16 cellular contexts compared by ENCODE assay signal in genomic region chr12:92036061-92036620, GRCh38.
DNase-seq lines count a peak whose midpoint lies in the region; ATAC-seq, FAIRE-seq and TF ChIP-seq lines count a peak whose summit lies in the region.
"Had no signal": no experiment of that assay in that cellular context is flagged by ENCODE, and none has a peak within 500 bp of the region (broad histone marks: within the 10 kb centered on the region; RNA-seq: fewer than 3 reads in every experiment).

No MANE protein-coding gene starts in this region.

- H3K23me2 ChIP-seq in H1 (ENCODE audit: low read depth, low read length), result no peaks in the 10 kb centered on the region

- H3K79me2 ChIP-seq in OCI-LY7 (ENCODE audit: insufficient read depth, low read depth, low read length) (no peaks in the 10 kb centered on the region), H1 (ENCODE audit: control insufficient read depth in 1 of 2, insufficient read depth in 2 of 2, low read length in 2 of 2) (no peaks in the 10 kb centered on the region)

- intact Hi-C loops in OCI-LY7 (cut with micrococcal nuclease; ENCODE audit: unreplicated experiment), result loop anchor here (5.0 to 10.0 kb wide), 2 partner anchors 329 to 431 kb away; no protein-coding TSS in a partner anchor
- intact Hi-C loops in gastrocnemius medialis (cut with DNase I; ENCODE audit: low total_unique reads), result no loop called here

- POLR2A ChIA-PET in OCI-LY7 (lab: Charles Lee) (interaction anchor here (1.1 to 3.4 kb wide), 2 partner anchors 14 to 110 kb away, joined by 3 to 9 read pairs; partner anchors contain the start of gene BTG1), H1 (lab: Charles Lee; ENCODE audit: partially characterized antibody) (no interaction called here)

- H3K4me3 ChIP-seq in OCI-LY7 (ENCODE audit: low read depth, low read length, poor library complexity, severe bottlenecking), result no peak overlapping the region
- no peak overlapping the region for H3K4me3 ChIP-seq in H1 (ENCODE audit: extremely low read depth in 1 of 4, insufficient read depth in 2 of 4, low read depth in 3 of 4, low read length in 4 of 4)
- no peak overlapping the region for H3K4me3 ChIP-seq in gastrocnemius medialis

- no peak for DNase-seq in activated CD8-positive, alpha-beta memory T cell treated with anti-CD3 and anti-CD28 coated beads, Interleukin-2, amount 10 ng/mL, durations not matched to agents 7 days and 5 days
- no peak for DNase-seq in activated CD8-positive, alpha-beta memory T cell treated with anti-CD3 and anti-CD28 coated beads for 24 hours
- DNase-seq in OCI-LY7 (ENCODE audit: low spot score) (no peak), H1 (ENCODE audit: low read depth in 1 of 2, low spot score in 2 of 2) (no peak), gastrocnemius medialis (no peak), hypothalamus (lab: John Stamatoyannopoulos, UW) (no peak)
- no peak for DNase-seq in stimulated activated effector memory CD8-positive, alpha-beta T cell treated with anti-CD3 and anti-CD28 coated beads, Interleukin-12 subunit alpha, Interleukin-12 subunit beta, amount 100 ng/mL, for 72 hours (ENCODE audit: low spot score in 2 of 2)
- DNase-seq: ACHN; central memory CD4-positive, alpha-beta T cell; hippocampal formation; lower lobe of right lung; NCI-H1436 treated with DMSO at 0.1 percent for 48 hours; NCI-H524 treated with DMSO at 0.1 percent for 48 hours; stimulated activated CD4-positive, alpha-beta T cell treated with anti-CD3 and anti-CD28 coated beads, Interleukin-15, amount 100 ng/mL, for 24 hours had no signal

- TF ChIP-seq CTCF in OCI-LY7 (conservative IDR thresholded peaks at IDR 0.05; ENCODE audit: low read length), result no peak
- no peak for TF ChIP-seq CTCF in H1 (IDR thresholded peaks at IDR 0.05; ENCODE audit: control extremely low read depth in 1 of 3, insufficient read depth in 1 of 3, low read depth in 1 of 3, low read length in 3 of 3)
- no peak for TF ChIP-seq CTCF in gastrocnemius medialis (IDR thresholded peaks at IDR 0.05 in 4 of 5, conservative IDR thresholded peaks at IDR 0.05 in 1 of 5)

- no peak overlapping the region for H3K56ac ChIP-seq in H1 (replicated peaks; ENCODE audit: insufficient read length, low read depth, low read length)

- no peak for TF ChIP-seq RAD21 in H1 (IDR thresholded peaks at IDR 0.05 in 1 of 2, conservative IDR thresholded peaks at IDR 0.05 in 1 of 2; ENCODE audit: low read depth in 2 of 2, low read length in 2 of 2)

- H3K23ac ChIP-seq in H1 (ENCODE audit: insufficient read length), result no peak overlapping the region

- 0 out of 2 replicates have a peak overlapping the region, but pooled peaks have one; percentile 4 for H2BK20ac ChIP-seq in H1 (ENCODE audit: low read length)

- no peak overlapping the region for H3K9ac ChIP-seq in H1 (replicated peaks in 1 of 4; ENCODE audit: extremely low read depth in 1 of 4, low read depth in 3 of 4, low read length in 3 of 4)

- FAIRE-seq in H1 (lab: Jason Lieb, UNC), result no peak

- H3K36me3 Mint-ChIP-seq in activated CD8-positive, alpha-beta memory T cell treated with anti-CD3 and anti-CD28 coated beads, Interleukin-2, amount 10 ng/mL, durations not matched to agents 7 days and 5 days, result peaks cover 18% of the 10 kb centered on the region
- no peaks in the 10 kb centered on the region for H3K36me3 Mint-ChIP-seq in stimulated activated effector memory CD8-positive, alpha-beta T cell treated with anti-CD3 and anti-CD28 coated beads, Interleukin-12 subunit alpha, Interleukin-12 subunit beta, amount 100 ng/mL, for 72 hours

- no peak overlapping the region for H4K8ac ChIP-seq in H1 (ENCODE audit: extremely low read depth, insufficient read depth, low read length)

- H3K4me2 ChIP-seq in OCI-LY7 (ENCODE audit: low read length) (peak overlapping the region; percentile 83; the same call in 1 of the 2 replicates), H1 (ENCODE audit: insufficient read depth in 1 of 2, low read depth in 2 of 2, low read length in 2 of 2) (no peak overlapping the region)

- peak overlapping the region; percentile 93 for H3K27ac Mint-ChIP-seq in activated CD8-positive, alpha-beta memory T cell treated with anti-CD3 and anti-CD28 coated beads, Interleukin-2, amount 10 ng/mL, durations not matched to agents 7 days and 5 days
- H3K27ac Mint-ChIP-seq in stimulated activated effector memory CD8-positive, alpha-beta T cell treated with anti-CD3 and anti-CD28 coated beads, Interleukin-12 subunit alpha, Interleukin-12 subunit beta, amount 100 ng/mL, for 72 hours, result peak overlapping the region; percentile 99

- H3K4me1 Mint-ChIP-seq in activated CD8-positive, alpha-beta memory T cell treated with anti-CD3 and anti-CD28 coated beads, Interleukin-2, amount 10 ng/mL, durations not matched to agents 7 days and 5 days, result peaks cover 56% of the 10 kb centered on the region
- peaks cover 60% of the 10 kb centered on the region for H3K4me1 Mint-ChIP-seq in stimulated activated effector memory CD8-positive, alpha-beta T cell treated with anti-CD3 and anti-CD28 coated beads, Interleukin-12 subunit alpha, Interleukin-12 subunit beta, amount 100 ng/mL, for 72 hours

- H3K4me3 Mint-ChIP-seq in activated CD8-positive, alpha-beta memory T cell treated with anti-CD3 and anti-CD28 coated beads, Interleukin-2, amount 10 ng/mL, durations not matched to agents 7 days and 5 days, result peak overlapping the region; percentile 92
- peak overlapping the region; percentile 94 for H3K4me3 Mint-ChIP-seq in stimulated activated effector memory CD8-positive, alpha-beta T cell treated with anti-CD3 and anti-CD28 coated beads, Interleukin-12 subunit alpha, Interleukin-12 subunit beta, amount 100 ng/mL, for 72 hours

- H3K79me1 ChIP-seq in H1 (ENCODE audit: low read depth, low read length), result no peaks in the 10 kb centered on the region

- H4K20me1 ChIP-seq in OCI-LY7 (ENCODE audit: insufficient read depth, low read length), result no peaks in the 10 kb centered on the region
- no peaks in the 10 kb centered on the region for H4K20me1 ChIP-seq in H1 (replicated peaks in 1 of 2; ENCODE audit: control insufficient read depth in 1 of 2, insufficient read depth in 2 of 2, low read length in 2 of 2)

- H3K9me2 ChIP-seq in OCI-LY7 (ENCODE audit: insufficient read depth, low read length), result no peaks in the 10 kb centered on the region

- ATAC-seq in activated CD8-positive, alpha-beta memory T cell treated with anti-CD3 and anti-CD28 coated beads, Interleukin-2, amount 10 ng/mL, durations not matched to agents 7 days and 5 days, result no peak
- no peak for ATAC-seq in stimulated activated effector memory CD8-positive, alpha-beta T cell treated with anti-CD3 and anti-CD28 coated beads, Interleukin-12 subunit alpha, Interleukin-12 subunit beta, amount 100 ng/mL, for 72 hours
- ATAC-seq in GM21526 (IDR thresholded peaks at IDR 0.05; ENCODE audit: low FRiP score, unreplicated experiment) (no peak), gastrocnemius medialis (no peak)
- ATAC-seq: lower lobe of right lung, Right ventricle myocardium inferior had no signal

- H3K27me3 Mint-ChIP-seq in activated CD8-positive, alpha-beta memory T cell treated with anti-CD3 and anti-CD28 coated beads, Interleukin-2, amount 10 ng/mL, durations not matched to agents 7 days and 5 days, result no peaks in the 10 kb centered on the region

- in situ Hi-C loops in gastrocnemius medialis (cut with MboI; ENCODE audit: low sequenced_read_pairs in 4 of 4), result no loop called here

- WGBS in H1 (ENCODE audit: extremely low coverage in 1 of 2, insufficient coverage in 1 of 2, insufficient read length in 1 of 2, insufficient replicate concordance in 2 of 2, low coverage in 1 of 2, low lambda C conversion rate in 2 of 2, missing lambda C conversion rate in 1 of 2), 2 experiments, result 84% methylated on average over 7 of the region's 7 CpGs; no CpG with 5 or more reads in 1 of the 2 experiments

- H3K4me1 ChIP-seq in OCI-LY7 (ENCODE audit: insufficient read depth, low read length, poor library complexity, severe bottlenecking), result peaks cover 62% of the 10 kb centered on the region
- H3K4me1 ChIP-seq in H1 (replicated peaks in 1 of 4; ENCODE audit: control insufficient read depth in 3 of 4, insufficient read depth in 4 of 4, low read length in 3 of 4), result peaks cover 2 to 14% (median 12%) of the 10 kb centered on the region in 4 experiments; a peak in 6 of 7 replicates
- peaks cover 19 to 22% of the 10 kb centered on the region in 2 donors for H3K4me1 ChIP-seq in gastrocnemius medialis

- no peaks in the 10 kb centered on the region for H3K27me3 ChIP-seq in H1 (replicated peaks in 1 of 4; ENCODE audit: control insufficient read depth in 3 of 4, extremely low read depth in 1 of 4, insufficient read depth in 3 of 4, low read length in 3 of 4)
- no peaks in the 10 kb centered on the region for H3K27me3 ChIP-seq in gastrocnemius medialis

- no peak overlapping the region for H2BK15ac ChIP-seq in H1 (ENCODE audit: low read length)

- CTCF ChIA-PET in activated CD8-positive, alpha-beta memory T cell treated with anti-CD3 and anti-CD28 coated beads, Interleukin-2, amount 10 ng/mL, durations not matched to agents 7 days and 5 days (lab: Charles Lee), result no interaction called here
- CTCF ChIA-PET in OCI-LY7 (lab: Charles Lee; ENCODE audit: unreplicated experiment) (no interaction called here), H1 (lab: Charles Lee; ENCODE audit: partially characterized antibody) (interaction anchor here (0.6 to 1.2 kb wide), 3 partner anchors 78 to 307 kb away, joined by 3 read pairs; no protein-coding TSS in a partner anchor)

- H3K27ac ChIP-seq in OCI-LY7 (ENCODE audit: low read depth, low read length, poor library complexity, severe bottlenecking) (peak overlapping the region; percentile 64), H1 (ENCODE audit: low read depth, low read length) (no peak overlapping the region), gastrocnemius medialis (peak overlapping the region in 1 of 4 donors; percentile 58)

- H2AFZ ChIP-seq in OCI-LY7 (ENCODE audit: low read length), result no peak overlapping the region
- H2AFZ ChIP-seq in H1 (ENCODE audit: low read length), result no peak overlapping the region

- BruUV-seq in OCI-LY7 (replicated peaks; lab: Mats Ljungman, UMichigan), result no TSS peak

- H2BK120ac ChIP-seq in H1 (replicated peaks; ENCODE audit: low read depth, low read length), result no peak overlapping the region

- TF ChIP-seq POLR2A in H1 (IDR thresholded peaks at IDR 0.05; ENCODE audit: control extremely low read depth in 1 of 2, low read depth in 2 of 2, low read length in 2 of 2) (no peak), gastrocnemius medialis (IDR thresholded peaks at IDR 0.05) (no peak)

- no peak overlapping the region for H4K91ac ChIP-seq in H1 (replicated peaks; ENCODE audit: insufficient read length, low read length)

- peaks cover 7% of the 10 kb centered on the region for H3K9me3 Mint-ChIP-seq in activated CD8-positive, alpha-beta memory T cell treated with anti-CD3 and anti-CD28 coated beads, Interleukin-2, amount 10 ng/mL, durations not matched to agents 7 days and 5 days (ENCODE audit: low read depth)
- H3K9me3 Mint-ChIP-seq in stimulated activated effector memory CD8-positive, alpha-beta T cell treated with anti-CD3 and anti-CD28 coated beads, Interleukin-12 subunit alpha, Interleukin-12 subunit beta, amount 100 ng/mL, for 72 hours, result peaks cover 7% of the 10 kb centered on the region

- no peak overlapping the region for H3K18ac ChIP-seq in H1 (ENCODE audit: extremely low read depth, low read length)

- H3K9me3 ChIP-seq in OCI-LY7 (ENCODE audit: low read length) (no peaks in the 10 kb centered on the region), H1 (ENCODE audit: insufficient read depth in 2 of 2, low read depth in 1 of 2, low read length in 1 of 2) (no peaks in the 10 kb centered on the region), gastrocnemius medialis (no peaks in the 10 kb centered on the region)
- H3K9me3 ChIP-seq: lower lobe of right lung had no signal

- no peak overlapping the region for H2AK5ac ChIP-seq in H1 (ENCODE audit: low read depth, low read length)

- H2BK5ac ChIP-seq in H1 (ENCODE audit: low read depth, low read length), result no peak overlapping the region

- H2BK12ac ChIP-seq in H1 (ENCODE audit: low read depth, low read length), result no peak overlapping the region

- H3K14ac ChIP-seq in H1 (ENCODE audit: insufficient read length), result no peak overlapping the region

- TF ChIP-seq EP300 in H1 (IDR thresholded peaks at IDR 0.05; ENCODE audit: borderline replicate concordance in 1 of 2, low read depth in 2 of 2, low read length in 2 of 2), result no peak

- H4K5ac ChIP-seq in H1 (ENCODE audit: insufficient read length, low read depth, low read length), result no peak overlapping the region

- H3K36me3 ChIP-seq in OCI-LY7 (ENCODE audit: insufficient read depth, low read length) (no peaks in the 10 kb centered on the region), H1 (ENCODE audit: control insufficient read depth in 2 of 4, insufficient read depth in 4 of 4, low read length in 3 of 4) (no peaks in the 10 kb centered on the region), gastrocnemius medialis (no peaks in the 10 kb centered on the region)
- H3K36me3 ChIP-seq: lower lobe of right lung had no signal

- no peak overlapping the region for H3K4ac ChIP-seq in H1 (replicated peaks; ENCODE audit: insufficient read length, low read depth, low read length)
